ENCODE assay signal across 13 cellular contexts in the genomic region with DNA sequence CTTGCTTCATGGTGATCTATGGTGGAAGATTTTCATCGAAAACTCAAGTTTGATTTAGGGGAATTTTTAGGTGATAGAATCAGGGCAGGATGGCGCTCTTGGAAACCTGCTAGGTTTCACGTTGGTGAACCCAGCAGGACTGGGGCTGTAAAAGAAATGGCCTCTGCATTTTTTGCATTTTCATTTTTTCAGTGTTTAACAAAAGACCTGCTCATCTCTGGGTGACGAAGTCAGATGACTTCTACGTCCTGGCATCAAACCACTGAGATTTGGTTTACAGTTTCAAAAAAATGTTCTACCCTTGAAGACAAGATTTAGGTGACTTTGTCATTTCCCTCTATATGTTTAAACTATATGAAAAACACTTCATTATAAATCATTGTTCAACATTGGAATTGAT. TPM values are rescaled to one million over a fixed set of nuclear protein-coding genes. Genes with fewer than 3 reads are reported as not detected.
DNase-seq lines count a peak whose midpoint lies in the region; ATAC-seq, FAIRE-seq and TF ChIP-seq lines count a peak whose summit lies in the region.
"Had no signal": no experiment of that assay in that cellular context is flagged by ENCODE, and none has a peak within 500 bp of the region (broad histone marks: within the 10 kb centered on the region; RNA-seq: fewer than 3 reads in every experiment).

No MANE protein-coding gene starts in this region.

- no peak for DNase-seq in A673 (ENCODE audit: low spot score)
- no peak for DNase-seq in H9
- no peak for DNase-seq in activated naive CD8-positive, alpha-beta T cell treated with anti-CD3 and anti-CD28 coated beads for 36 hours
- no peak for DNase-seq in naive B cell
- DNase-seq in DMS153 treated with DMSO at 0.1 percent for 48 hours (lab: John Stamatoyannopoulos, UW; ENCODE audit: unreplicated experiment) = no peak
- DNase-seq in activated CD4-positive, CD25-positive, alpha-beta regulatory T cell treated with anti-CD3 and anti-CD28 coated beads, Interleukin-2, amount 50 U/mL, for 72 hours = no peak
- no peak for DNase-seq in kidney
- DNase-seq in T-helper 9 cell = no peak
- DNase-seq: activated gamma-delta T cell treated with Interleukin-2 at 50 U/mL for 16 hours, heart right ventricle, NCI-H2029 treated with DMSO at 0.1 percent for 48 hours, small intestine had no signal

- peak overlapping the region; percentile 92 to 98 for H3K4me3 Mint-ChIP-seq in H9
- H3K4me3 Mint-ChIP-seq in activated naive CD8-positive, alpha-beta T cell treated with anti-CD3 and anti-CD28 coated beads for 36 hours = peak overlapping the region; percentile 99
- peak overlapping the region; percentile 18 to 90 (median 80) for H3K4me3 Mint-ChIP-seq in naive B cell

- H3K79me2 ChIP-seq in H9 (ENCODE audit: insufficient read depth, low read length) = peaks cover 49% of the 10 kb centered on the region

- H3K27ac ChIP-seq in A673 (ENCODE audit: low read depth, low read length, poor library complexity, severe bottlenecking) (no peak overlapping the region), H9 (ENCODE audit: insufficient read length, low read depth, low read length) (no peak overlapping the region), kidney (ENCODE audit: low read depth in 2 of 2, low read length in 2 of 2) (no peak overlapping the region)

- H3T11ph ChIP-seq in H9 (ENCODE audit: low read length) = no peak overlapping the region

- no peak overlapping the region for H4K8ac ChIP-seq in H9 (replicated peaks; ENCODE audit: insufficient read length, low read depth, low read length)

- peaks cover 3 to 13% (median 12%) of the 10 kb centered on the region in 3 experiments; a peak in 5 of 7 replicates for H3K36me3 Mint-ChIP-seq in H9 (ENCODE audit: insufficient read depth in 1 of 3, low read depth in 3 of 3)
- H3K36me3 Mint-ChIP-seq in activated naive CD8-positive, alpha-beta T cell treated with anti-CD3 and anti-CD28 coated beads for 36 hours = peaks cover 24% of the 10 kb centered on the region
- no peaks in the 10 kb centered on the region for H3K36me3 Mint-ChIP-seq in naive B cell

- intact Hi-C loops in A673 (cut with micrococcal nuclease; ENCODE audit: unreplicated experiment) (no loop called here), kidney (cut with DNase I) (no loop called here)

- H3K4me2 ChIP-seq in H9 (ENCODE audit: insufficient read depth, insufficient read length, low read length) = no peak overlapping the region

- H3K27ac Mint-ChIP-seq in H9 (peak overlapping the region in 2 of 3 experiments; percentile 23 to 69; a peak in 4 of 7 replicates), naive B cell (peak overlapping the region in 4 of 6 donors; percentile 29 to 62 (median 42))
- peak overlapping the region; percentile 54 for H3K27ac Mint-ChIP-seq in activated naive CD8-positive, alpha-beta T cell treated with anti-CD3 and anti-CD28 coated beads for 36 hours

- H4K20me1 ChIP-seq in H9 (ENCODE audit: control insufficient read depth, insufficient read depth, insufficient read length) = no peaks in the 10 kb centered on the region

- H3K79me1 ChIP-seq in H9 (ENCODE audit: insufficient read depth, low read depth, low read length, poor library complexity, severe bottlenecking) = peaks cover 8% of the 10 kb centered on the region

- H3K4me1 ChIP-seq in A673 (ENCODE audit: insufficient read depth, low read length, poor library complexity, severe bottlenecking) = peaks cover 46% of the 10 kb centered on the region
- H3K4me1 ChIP-seq in H9 (ENCODE audit: insufficient read depth, low read length) = peaks cover 6% of the 10 kb centered on the region; the same call in 1 of the 2 replicates
- peaks cover 20 to 24% of the 10 kb centered on the region in 2 donors for H3K4me1 ChIP-seq in kidney (ENCODE audit: control insufficient read depth in 1 of 2, insufficient read depth in 1 of 2, low read depth in 1 of 2, low read length in 2 of 2)

- H3K9me3 ChIP-seq in A673 (ENCODE audit: low read depth, low read length, poor library complexity, severe bottlenecking) (no peaks in the 10 kb centered on the region), H9 (ENCODE audit: control insufficient read depth, low read depth, low read length) (no peaks in the 10 kb centered on the region), kidney (ENCODE audit: control insufficient read depth in 1 of 2, low read length in 2 of 2) (no peaks in the 10 kb centered on the region)
- H3K9me3 ChIP-seq: heart right ventricle had no signal

- no peaks in the 10 kb centered on the region for H3K9me3 Mint-ChIP-seq in H9
- H3K9me3 Mint-ChIP-seq in activated naive CD8-positive, alpha-beta T cell treated with anti-CD3 and anti-CD28 coated beads for 36 hours = no peaks in the 10 kb centered on the region
- H3K9me3 Mint-ChIP-seq in naive B cell = no peaks in the 10 kb centered on the region

- H3K36me3 ChIP-seq in A673 (ENCODE audit: insufficient read depth, low read length, poor library complexity, severe bottlenecking) = no peaks in the 10 kb centered on the region
- peaks cover 0 to 13% of the 10 kb centered on the region in 2 donors for H3K36me3 ChIP-seq in kidney (ENCODE audit: control insufficient read depth in 1 of 2, insufficient read depth in 2 of 2, low read length in 2 of 2)

- H3K4me3 ChIP-seq in A673 (ENCODE audit: low read depth, low read length, poor library complexity, severe bottlenecking) (peak overlapping the region; percentile 14), kidney (ENCODE audit: low read length in 2 of 2) (no peak overlapping the region)

- no peak overlapping the region for H2AFZ ChIP-seq in H9 (ENCODE audit: low read length)

- no peak overlapping the region for H3K14ac ChIP-seq in H9 (ENCODE audit: insufficient read depth, low read length)

- no peak overlapping the region for H2BK20ac ChIP-seq in H9 (ENCODE audit: low read depth, low read length, poor library complexity, severe bottlenecking)

- POLR2A ChIA-PET in A673 (lab: Charles Lee; ENCODE audit: low non-redundant PET) = interaction anchor here (0.7 kb wide), 1 partner anchor 21 kb away, joined by 3 read pairs; no protein-coding TSS in a partner anchor

- FAIRE-seq in kidney (lab: Jason Lieb, UNC) = no peak
- FAIRE-seq: HTR-8/SVneo, small intestine had no signal

- H4K91ac ChIP-seq in H9 (ENCODE audit: insufficient read length, low read depth, low read length) = no peak overlapping the region

- no peak overlapping the region for H3K23ac ChIP-seq in H9 (ENCODE audit: insufficient read length, low read depth, low read length)

- H3K9ac ChIP-seq in H9 (ENCODE audit: extremely low read depth, insufficient read length, low read length) (no peak overlapping the region), kidney (ENCODE audit: low read length in 2 of 2) (no peak overlapping the region)

- no peak for TF ChIP-seq CTCF in A673 (conservative IDR thresholded peaks at IDR 0.05; ENCODE audit: low read depth, low read length)
- no peak for TF ChIP-seq CTCF in H9 (conservative IDR thresholded peaks at IDR 0.05)
- TF ChIP-seq CTCF in kidney (IDR thresholded peaks at IDR 0.05; ENCODE audit: borderline replicate concordance, extremely low read depth, insufficient read depth) = no peak

- no peak for ATAC-seq in naive B cell (ENCODE audit: low read depth in 2 of 2)
- ATAC-seq: heart right ventricle had no signal

- no peak overlapping the region for H3K4ac ChIP-seq in H9 (ENCODE audit: low read depth, low read length)

- H2BK15ac ChIP-seq in H9 (ENCODE audit: low read depth, low read length) = no peak overlapping the region

- no peak overlapping the region for H2BK5ac ChIP-seq in H9 (ENCODE audit: insufficient read length, low read length)

- no peaks in the 10 kb centered on the region for H3K27me3 Mint-ChIP-seq in H9 (ENCODE audit: low read depth)
- no peaks in the 10 kb centered on the region for H3K27me3 Mint-ChIP-seq in activated naive CD8-positive, alpha-beta T cell treated with anti-CD3 and anti-CD28 coated beads for 36 hours
- no peaks in the 10 kb centered on the region for H3K27me3 Mint-ChIP-seq in naive B cell

- no peak overlapping the region for H4K5ac ChIP-seq in H9 (ENCODE audit: insufficient read length, low read depth, low read length)

- WGBS in H9 (ENCODE audit: extremely low coverage, insufficient read length, low lambda C conversion rate) = no CpG with 5 or more reads among the region's 5 CpGs

- H3K18ac ChIP-seq in H9 (ENCODE audit: insufficient read length, low read depth, low read length) = no peak overlapping the region

- H2AK5ac ChIP-seq in H9 (ENCODE audit: insufficient read length, low read length) = no peak overlapping the region

- no peak overlapping the region for H2BK12ac ChIP-seq in H9 (ENCODE audit: insufficient read length, low read depth, low read length)

- H3K4me1 Mint-ChIP-seq in H9 (peaks cover 61 to 67% of the 10 kb centered on the region in 2 experiments), naive B cell (peaks cover 34 to 62% (median 52%) of the 10 kb centered on the region in 3 donors)
- peaks cover 63% of the 10 kb centered on the region for H3K4me1 Mint-ChIP-seq in activated naive CD8-positive, alpha-beta T cell treated with anti-CD3 and anti-CD28 coated beads for 36 hours

- no peak overlapping the region for H2BK120ac ChIP-seq in H9 (ENCODE audit: low read depth, low read length, poor library complexity, severe bottlenecking)

- no peaks in the 10 kb centered on the region for H3K27me3 ChIP-seq in A673 (replicated peaks; ENCODE audit: insufficient read depth, low read depth, low read length, poor library complexity)
- no peaks in the 10 kb centered on the region for H3K27me3 ChIP-seq in H9 (ENCODE audit: insufficient read depth, low read length)
- H3K27me3 ChIP-seq: heart right ventricle had no signal

- CTCF ChIA-PET in A673 (lab: Charles Lee) = no interaction called here

- peaks cover 7% of the 10 kb centered on the region for H3K23me2 ChIP-seq in H9 (ENCODE audit: insufficient read length, low read depth, low read length, poor library complexity, severe bottlenecking)

- no peak overlapping the region for H3K56ac ChIP-seq in H9 (ENCODE audit: insufficient read length, low read depth, low read length)

- BruUV-seq in A673 (replicated peaks; lab: Mats Ljungman, UMichigan) = TSS peak; percentile 26

RNA-seq across cellular contexts. Expression of gene PGS1, which starts 1.9 kb away (rescaled TPM):
- total RNA-seq in A673 (2021) (42.5 and 44.2 TPM in 2 replicates), H9 (2021) (41.8 and 45.7 TPM in 2 replicates), kidney (65.4 TPM)
- 10 to 100 TPM; 39.1 to 43.7 TPM for total RNA-seq in activated naive CD8-positive, alpha-beta T cell treated with anti-CD3 and anti-CD28 coated beads for 36 hours
- polyA plus RNA-seq in naive B cell (ENCODE audit: low read depth in 6 of 6) (10 to 100 TPM; 23.9 to 50.1 (median 29.8) TPM), kidney (ENCODE audit: insufficient read depth, low read depth, low replicate concordance) (15.6 TPM)

RNA-seq across cellular contexts. Expression of gene SOCS3, which starts 20.5 kb away (rescaled TPM):
- total RNA-seq in A673 (2021) (7.2 and 9.5 TPM in 2 replicates), H9 (2021) (9.5 and 9.6 TPM in 2 replicates), kidney (110 TPM)
- total RNA-seq in activated naive CD8-positive, alpha-beta T cell treated with anti-CD3 and anti-CD28 coated beads for 36 hours = 10 to 100 TPM; 16.6 to 17.9 TPM
- polyA plus RNA-seq in naive B cell (ENCODE audit: low read depth in 6 of 6) (10 to 100 TPM in 4 of 6 donors, 1 to 10 TPM in 2; 4.7 to 29.1 (median 15.2) TPM), kidney (ENCODE audit: insufficient read depth, low read depth, low replicate concordance) (31.2 TPM)
